In the genomic region with DNA sequence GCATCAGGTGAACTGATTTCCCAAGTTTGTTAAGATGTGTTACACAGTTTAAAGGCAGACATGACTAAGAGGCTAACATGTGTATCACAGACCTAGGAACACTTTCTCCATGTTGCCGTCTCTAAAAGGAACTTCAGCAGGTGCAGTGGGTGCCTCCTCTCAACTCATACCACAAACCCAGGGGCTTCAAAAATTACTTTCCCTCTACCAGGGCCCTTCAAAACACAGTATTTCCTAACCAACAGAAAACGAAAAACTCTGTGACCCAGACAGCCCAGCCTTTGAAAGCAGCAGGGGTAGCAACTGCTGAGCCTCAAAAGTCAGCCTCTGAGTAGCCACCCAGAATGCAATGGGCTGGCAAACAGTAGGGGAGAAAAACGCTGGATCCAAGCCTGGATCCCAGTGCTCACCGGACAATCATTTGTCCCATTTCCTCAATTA, we compare ENCODE assay signal across 12 cellular contexts. TPM values are rescaled to one million over a fixed set of nuclear protein-coding genes. Genes with fewer than 3 reads are reported as not detected.
A peak's percentile ranks its signal among the peaks of the same experiment; 100 is the strongest.
DNase-seq lines count a peak whose midpoint lies in the region; ATAC-seq and TF ChIP-seq lines count a peak whose summit lies in the region.
"Had no signal": no experiment of that assay in that cellular context is flagged by ENCODE, and none has a peak within 500 bp of the region (broad histone marks: within the 10 kb centered on the region; RNA-seq: fewer than 3 reads in every experiment).

No MANE protein-coding gene starts in this region.

- 27 to 28% methylated on average over 4 of the region's 4 CpGs for WGBS in GM23248 (ENCODE audit: low coverage in 1 of 2, low lambda C conversion rate in 2 of 2, missing lambda C conversion rate in 2 of 2), 2 experiments
- 53% methylated on average over 4 of the region's 4 CpGs for WGBS in suprapubic skin

- no peaks in the 10 kb centered on the region for H3K27me3 ChIP-seq in GM23248 (replicated peaks; ENCODE audit: insufficient read depth)
- no peaks in the 10 kb centered on the region for H3K27me3 ChIP-seq in suprapubic skin
- H3K27me3 ChIP-seq: thyroid gland had no signal

- H3K4me3 ChIP-seq in GM23248 (no peak overlapping the region), coronary artery (no peak overlapping the region), suprapubic skin (no peak overlapping the region)
- H3K4me3 ChIP-seq: thyroid gland had no signal

- peak; percentile 17; the same call in 1 of the 3 replicates for ATAC-seq in SK-N-SH treated with all-trans-retinoic acid at 6 μM for 48 hours
- ATAC-seq: T-cell had no signal

- H3K27ac ChIP-seq in GM23248 (peak overlapping the region; percentile 66), substantia nigra (ENCODE audit: low read depth, low read length, poor library complexity, severe bottlenecking) (no peak overlapping the region), coronary artery (peak overlapping the region in 1 of 2 donors; percentile 31), suprapubic skin (no peak overlapping the region)
- H3K27ac ChIP-seq: thyroid gland had no signal

- H3K9me2 ChIP-seq in GM23248 (ENCODE audit: insufficient read depth): no peaks in the 10 kb centered on the region

- H3K4me1 ChIP-seq in GM23248 (ENCODE audit: insufficient read depth): peaks cover 42% of the 10 kb centered on the region
- peaks cover 35% of the 10 kb centered on the region for H3K4me1 ChIP-seq in suprapubic skin

- H3F3A ChIP-seq in GM23248 (ENCODE audit: insufficient read depth): peaks cover 26% of the 10 kb centered on the region

- H2AFZ ChIP-seq in GM23248: no peak overlapping the region

- in situ Hi-C loops in GM23248 (cut with MboI): no loop called here

- H3K27me3 Mint-ChIP-seq in immature natural killer cell (ENCODE audit: low read depth in 3 of 3): peaks cover 0 to 2% (median 0%) of the 10 kb centered on the region in 3 donors
- H3K27me3 Mint-ChIP-seq: activated naive CD4-positive, alpha-beta T cell treated with anti-CD3 and anti-CD28 coated beads, Interleukin-2, amount 50 U/mL, for 24 hours; T-cell had no signal

- H3K9me3 ChIP-seq in GM23248 (ENCODE audit: low read depth) (no peaks in the 10 kb centered on the region), suprapubic skin (no peaks in the 10 kb centered on the region)
- H3K9me3 ChIP-seq: thyroid gland had no signal

- peaks cover 0 to 3% (median 0%) of the 10 kb centered on the region in 3 donors for H3K36me3 Mint-ChIP-seq in immature natural killer cell

- no peaks in the 10 kb centered on the region for H3K9me3 Mint-ChIP-seq in immature natural killer cell
- H3K9me3 Mint-ChIP-seq: activated naive CD4-positive, alpha-beta T cell treated with anti-CD3 and anti-CD28 coated beads, Interleukin-2, amount 50 U/mL, for 24 hours; T-cell had no signal

- peaks cover 76 to 99% of the 10 kb centered on the region in 2 donors for H3K4me1 Mint-ChIP-seq in immature natural killer cell

- peak overlapping the region; percentile 44 to 89 (median 82) for H3K27ac Mint-ChIP-seq in immature natural killer cell
- H3K27ac Mint-ChIP-seq: activated naive CD4-positive, alpha-beta T cell treated with anti-CD3 and anti-CD28 coated beads, Interleukin-2, amount 50 U/mL, for 24 hours had no signal

- DNase-seq in GM23248 (peak; percentile 56), immature natural killer cell (no peak), substantia nigra (lab: John Stamatoyannopoulos, UW) (peak in 28 of 49 donors; percentile 5 to 58 (median 31)), coronary artery (ENCODE audit: low spot score) (no peak), cortex of kidney (lab: John Stamatoyannopoulos, UW) (no peak), DMS153 (lab: John Stamatoyannopoulos, UW) (no peak), suprapubic skin (ENCODE audit: low spot score in 2 of 2) (no peak)
- DNase-seq: NCI-H1417 treated with DMSO at 0.1 percent for 48 hours, T-cell, thyroid gland had no signal

- H3K4me3 Mint-ChIP-seq in immature natural killer cell: peak overlapping the region in 4 of 5 donors; percentile 7 to 49 (median 24)
- H3K4me3 Mint-ChIP-seq: activated naive CD4-positive, alpha-beta T cell treated with anti-CD3 and anti-CD28 coated beads, Interleukin-2, amount 50 U/mL, for 24 hours; T-cell had no signal

- H3K79me2 ChIP-seq in GM23248 (ENCODE audit: insufficient read depth): peaks cover 100% of the 10 kb centered on the region

- no peak for TF ChIP-seq POLR2A in suprapubic skin (IDR thresholded peaks at IDR 0.05)

- H3K9ac ChIP-seq in GM23248: peak overlapping the region; percentile 48

- no peak for TF ChIP-seq EP300 in suprapubic skin (IDR thresholded peaks at IDR 0.05)

- H3K4me2 ChIP-seq in GM23248 (ENCODE audit: unreplicated experiment): peak overlapping the region; percentile 48

- no peaks in the 10 kb centered on the region for H3K36me3 ChIP-seq in GM23248 (ENCODE audit: low read depth)
- no peaks in the 10 kb centered on the region for H3K36me3 ChIP-seq in suprapubic skin
- H3K36me3 ChIP-seq: thyroid gland had no signal

- TF ChIP-seq CTCF in coronary artery (IDR thresholded peaks at IDR 0.05): no peak
- TF ChIP-seq CTCF in suprapubic skin (IDR thresholded peaks at IDR 0.05): no peak

- H4K20me1 ChIP-seq in GM23248 (ENCODE audit: insufficient read depth): peaks cover 8% of the 10 kb centered on the region; the same call in 1 of the 2 replicates

TF ChIP-seq in SK-N-SH treated with all-trans-retinoic acid at 6 μM for 48 hours, 23 proteins besides CTCF, POLR2A, EP300 and RAD21 (continues in another document):
- TF ChIP-seq ZNF8 (CRISPR knock-in tag; IDR thresholded peaks at IDR 0.05) (no peak), ESRRG (CRISPR knock-in tag; IDR thresholded peaks at IDR 0.05) (no peak), GLIS3 (CRISPR knock-in tag; IDR thresholded peaks at IDR 0.05) (no peak), RARB (CRISPR knock-in tag; IDR thresholded peaks at IDR 0.05) (no peak), ZNF70 (CRISPR knock-in tag; IDR thresholded peaks at IDR 0.05) (no peak), OSR1 (CRISPR knock-in tag; IDR thresholded peaks at IDR 0.05) (no peak), ARNTL (CRISPR knock-in tag; IDR thresholded peaks at IDR 0.05; ENCODE audit: borderline replicate concordance, low read depth) (no peak), ZFP30 (CRISPR knock-in tag; IDR thresholded peaks at IDR 0.05) (no peak), ZNF565 (CRISPR knock-in tag; conservative IDR thresholded peaks at IDR 0.05; ENCODE audit: low read depth) (no peak), CSRNP3 (CRISPR knock-in tag; IDR thresholded peaks at IDR 0.05) (no peak), TSHZ2 (CRISPR knock-in tag; IDR thresholded peaks at IDR 0.05) (no peak), SNAI2 (CRISPR knock-in tag; IDR thresholded peaks at IDR 0.05) (no peak)
- TF ChIP-seq, protein P1, sequence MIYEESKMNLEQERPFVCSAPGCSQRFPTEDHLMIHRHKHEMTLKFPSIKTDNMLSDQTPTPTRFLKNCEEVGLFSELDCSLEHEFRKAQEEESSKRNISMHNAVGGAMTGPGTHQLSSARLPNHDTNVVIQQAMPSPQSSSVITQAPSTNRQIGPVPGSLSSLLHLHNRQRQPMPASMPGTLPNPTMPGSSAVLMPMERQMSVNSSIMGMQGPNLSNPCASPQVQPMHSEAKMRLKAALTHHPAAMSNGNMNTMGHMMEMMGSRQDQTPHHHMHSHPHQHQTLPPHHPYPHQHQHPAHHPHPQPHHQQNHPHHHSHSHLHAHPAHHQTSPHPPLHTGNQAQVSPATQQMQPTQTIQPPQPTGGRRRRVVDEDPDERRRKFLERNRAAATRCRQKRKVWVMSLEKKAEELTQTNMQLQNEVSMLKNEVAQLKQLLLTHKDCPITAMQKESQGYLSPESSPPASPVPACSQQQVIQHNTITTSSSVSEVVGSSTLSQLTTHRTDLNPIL (CRISPR knock-in tag; IDR thresholded peaks at IDR 0.05; ENCODE audit: low read depth): no peak

RNA-seq across cellular contexts. Expression of gene B4GALT5, which starts 28.5 kb away (rescaled TPM):
- total RNA-seq in GM23248 (2014; rRNA removed; shearing (Covaris generic)): 15.9 and 16.9 TPM in 2 replicates
- polyA plus RNA-seq in GM23248 (2016; fragmentation: Nextera tagmentation; extraction: Ambion mirVana): 4.2 and 4.5 TPM in 2 replicates
- 1 to 10 TPM in 2 of 3 donors, under 1 TPM in 1; 0.35 to 3.2 (median 2.8) TPM for polyA plus RNA-seq in immature natural killer cell
- total RNA-seq in suprapubic skin: 10 to 100 TPM in 2 of 4 donors, 1 to 10 TPM in 2; 8.8 to 12.7 (median 10.1) TPM

Comparison
In these comparisons a context has a peak if more than half of its experiments do, and no peak if none do; other contexts are left out.
1. DNase-seq: peak in GM23248 (single experiment) and substantia nigra (28 of 49); none in immature natural killer cell (0 of 3), coronary artery (single experiment), cortex of kidney (single experiment), DMS153 (single experiment) and suprapubic skin (0 of 2).